Comparison of ENCODE assay signal across 8 cellular contexts in genomic region chr11:31817054-31817620, GRCh38. TPM values are rescaled to one million over a fixed set of nuclear protein-coding genes. Genes with fewer than 3 reads are reported as not detected.
DNase-seq lines count a peak whose midpoint lies in the region; ATAC-seq, FAIRE-seq and TF ChIP-seq lines count a peak whose summit lies in the region.

No MANE protein-coding gene starts in this region.

- SMC1A ChIA-PET in GM12878 (lab: Charles Lee; ENCODE audit: uncharacterized antibody, unreplicated experiment): interaction anchor here (1.5 kb wide), 1 partner anchor 141 kb away, joined by 3 read pairs; no protein-coding TSS in a partner anchor

- H3K9me3 ChIP-seq in CD8-positive, alpha-beta T cell (ENCODE audit: low read length): no peaks in the 10 kb centered on the region
- H3K9me3 ChIP-seq in HAP-1: no peaks in the 10 kb centered on the region
- no peaks in the 10 kb centered on the region; the same call in 2 of the 3 replicates for H3K9me3 ChIP-seq in GM12878 (replicated peaks; ENCODE audit: control insufficient read depth, insufficient read depth, low read length)

- TF ChIP-seq EP300 in GM12878 (IDR thresholded peaks at IDR 0.05; ENCODE audit: borderline replicate concordance in 1 of 2, control insufficient read depth in 1 of 2, low read depth in 2 of 2, low read length in 2 of 2): no peak

- H3K27ac Mint-ChIP-seq in CD8-positive, alpha-beta T cell: no peak overlapping the region
- peak overlapping the region in 1 of 10 donors; percentile 13 for H3K27ac Mint-ChIP-seq in naive thymus-derived CD8-positive, alpha-beta T cell

- H3K27me3 Mint-ChIP-seq in CD8-positive, alpha-beta T cell (ENCODE audit: low read depth): peaks cover 64% of the 10 kb centered on the region
- H3K27me3 Mint-ChIP-seq in naive thymus-derived CD8-positive, alpha-beta T cell: peaks cover 34 to 76% (median 49%) of the 10 kb centered on the region in 5 donors

- H4K20me1 ChIP-seq in GM12878 (ENCODE audit: control insufficient read depth, insufficient read depth): peaks cover 3% of the 10 kb centered on the region; the same call in 1 of the 2 replicates

- no peak for TF ChIP-seq POLR2A in GM12878 (IDR thresholded peaks at IDR 0.05; ENCODE audit: low read depth, low read length)

- no peak for DNase-seq in CD8-positive, alpha-beta T cell
- peak in 1 of 2 experiments; percentile 39 for DNase-seq in HAP-1 (ENCODE audit: low spot score in 2 of 2)
- no peak for DNase-seq in GM12878 (ENCODE audit: low read depth, low spot score)
- no peak for DNase-seq in naive thymus-derived CD8-positive, alpha-beta T cell
- no peak for DNase-seq in nucleus accumbens (lab: John Stamatoyannopoulos, UW)
- no peak for DNase-seq in pons (ENCODE audit: low spot score)

- no peak overlapping the region for H3K9ac ChIP-seq in GM12878 (ENCODE audit: control insufficient read depth, insufficient read depth, low read length)

- H3K4me2 ChIP-seq in GM12878 (ENCODE audit: control insufficient read depth, insufficient read depth): peak overlapping the region; percentile 62

- peak overlapping the region; percentile 69 for H3K4me3 Mint-ChIP-seq in CD8-positive, alpha-beta T cell
- H3K4me3 Mint-ChIP-seq in naive thymus-derived CD8-positive, alpha-beta T cell: peak overlapping the region; percentile 57 to 84 (median 76)

- no TSS peak for BruUV-seq in GM12878 (replicated peaks; lab: Mats Ljungman, UMichigan)

- H3K9me3 Mint-ChIP-seq in CD8-positive, alpha-beta T cell: no peaks in the 10 kb centered on the region
- H3K9me3 Mint-ChIP-seq in naive thymus-derived CD8-positive, alpha-beta T cell: peaks cover 0 to 10% (median 2%) of the 10 kb centered on the region in 9 donors

- 36% methylated on average over 48 of the region's 48 CpGs for WGBS in GM12878 (ENCODE audit: insufficient coverage, insufficient replicate concordance, low lambda C conversion rate, missing lambda C conversion rate)

- CTCF ChIA-PET in CD8-positive, alpha-beta T cell (lab: Charles Lee): no interaction called here
- CTCF ChIA-PET in GM12878 (lab: Yijun Ruan, JAX): no interaction called here

- POLR2A ChIA-PET in CD8-positive, alpha-beta T cell (lab: Charles Lee): no interaction called here
- POLR2A ChIA-PET in GM12878 (lab: Charles Lee): no interaction called here
- POLR2A ChIA-PET in naive thymus-derived CD8-positive, alpha-beta T cell (lab: Charles Lee): no interaction called here

- RAD21 ChIA-PET in GM12878 (lab: Charles Lee; ENCODE audit: unreplicated experiment): interaction anchor here (0.6 kb wide), 1 partner anchor 436 kb away, joined by 3 read pairs; no protein-coding TSS in a partner anchor

- peaks cover 59% of the 10 kb centered on the region for H3K4me1 ChIP-seq in CD8-positive, alpha-beta T cell (ENCODE audit: insufficient read depth, low read length)
- H3K4me1 ChIP-seq in HAP-1 (peaks cover 26% of the 10 kb centered on the region), GM12878 (ENCODE audit: control insufficient read depth, insufficient read depth, low read length) (peaks cover 6% of the 10 kb centered on the region; the same call in 1 of the 2 replicates)

- no peak for FAIRE-seq in GM12878 (lab: Jason Lieb, UNC)

- H3K79me2 ChIP-seq in GM12878 (ENCODE audit: control insufficient read depth, insufficient read depth, low read length): no peaks in the 10 kb centered on the region

- in situ Hi-C loops in HAP-1 (cut with MboI; ENCODE audit: low sequenced_read_pairs): no loop called here
- in situ Hi-C loops in GM12878 (cut with MboI): no loop called here

- ATAC-seq in CD8-positive, alpha-beta T cell: no peak
- ATAC-seq in GM12878 (peak; percentile 9; the same call in 2 of the 3 replicates), GM18858 (IDR thresholded peaks at IDR 0.05; ENCODE audit: unreplicated experiment) (no peak), GM18498 (IDR thresholded peaks at IDR 0.05; ENCODE audit: unreplicated experiment) (no peak)
- peak; percentile 23 to 39 for ATAC-seq in naive thymus-derived CD8-positive, alpha-beta T cell

- no peaks in the 10 kb centered on the region for H3K36me3 ChIP-seq in CD8-positive, alpha-beta T cell (ENCODE audit: insufficient read depth, low read length)
- H3K36me3 ChIP-seq in HAP-1 (replicated peaks): no peaks in the 10 kb centered on the region
- no peaks in the 10 kb centered on the region for H3K36me3 ChIP-seq in GM12878 (ENCODE audit: control insufficient read depth in 2 of 2, insufficient read depth in 2 of 2, low read length in 1 of 2)

- H3K27me3 ChIP-seq in CD8-positive, alpha-beta T cell (ENCODE audit: insufficient read depth, low read length): peaks cover 63% of the 10 kb centered on the region
- peaks cover 69% of the 10 kb centered on the region for H3K27me3 ChIP-seq in HAP-1 (ENCODE audit: low read depth)
- H3K27me3 ChIP-seq in GM12878 (replicated peaks in 1 of 2; ENCODE audit: control insufficient read depth in 2 of 2, insufficient read depth in 2 of 2, low read length in 1 of 2): peaks cover 25 to 62% of the 10 kb centered on the region in 2 experiments

- no peaks in the 10 kb centered on the region for H3K36me3 Mint-ChIP-seq in CD8-positive, alpha-beta T cell
- H3K36me3 Mint-ChIP-seq in naive thymus-derived CD8-positive, alpha-beta T cell: peaks cover 0 to 10% (median 6%) of the 10 kb centered on the region in 3 donors

- TF ChIP-seq CTCF in CD8-positive, alpha-beta T cell (IDR thresholded peaks at IDR 0.05): no peak
- no peak for TF ChIP-seq CTCF in GM12878 (IDR thresholded peaks at IDR 0.05 in 2 of 3, conservative IDR thresholded peaks at IDR 0.05 in 1 of 3; ENCODE audit: control insufficient read depth in 2 of 3, extremely low read depth in 1 of 3, insufficient read depth in 1 of 3, low read depth in 3 of 3, low read length in 3 of 3)

- H3K27ac ChIP-seq in CD8-positive, alpha-beta T cell (ENCODE audit: low read depth, low read length): no peak overlapping the region
- H3K27ac ChIP-seq in GM12878 (ENCODE audit: control insufficient read depth, insufficient read depth): no peak overlapping the region

- H2AFZ ChIP-seq in GM12878 (ENCODE audit: control insufficient read depth, low read depth, low read length): no peak overlapping the region

- intact Hi-C loops in CD8-positive, alpha-beta T cell (cut with DNase I, micrococcal nuclease): no loop called here
- intact Hi-C loops in GM12878 (cut with micrococcal nuclease; ENCODE audit: unreplicated experiment): no loop called here

- TF ChIP-seq RAD21 in GM12878 (IDR thresholded peaks at IDR 0.05; ENCODE audit: insufficient read depth, low read depth, low read length): no peak

- H3K4me3 ChIP-seq in CD8-positive, alpha-beta T cell (ENCODE audit: low read depth, low read length): peak overlapping the region; percentile 26
- peak overlapping the region; percentile 7 for H3K4me3 ChIP-seq in HAP-1
- H3K4me3 ChIP-seq in GM12878: 0 out of 2 replicates have a peak overlapping the region, but pooled peaks have one; percentile 24

- peaks cover 41% of the 10 kb centered on the region for H3K4me1 Mint-ChIP-seq in CD8-positive, alpha-beta T cell (ENCODE audit: low read depth)
- peaks cover 14 to 45% (median 42%) of the 10 kb centered on the region in 4 donors for H3K4me1 Mint-ChIP-seq in naive thymus-derived CD8-positive, alpha-beta T cell

TF ChIP-seq in GM12878, 131 proteins besides CTCF, POLR2A, EP300 and RAD21:
- no peak for TF ChIP-seq REST (IDR thresholded peaks at IDR 0.05; ENCODE audit: low read depth, low read length)
- peak; percentile 21 for TF ChIP-seq SUZ12 (IDR thresholded peaks at IDR 0.05; ENCODE audit: unreplicated experiment)
TF ChIP-seq in GM12878: peak in this region for 1.

RNA-seq across cellular contexts. Expression of gene PAX6, which starts 6.0 kb away (rescaled TPM):
- total RNA-seq in CD8-positive, alpha-beta T cell: not detected
- total RNA-seq in GM12878 (2013; cell fraction: nucleolus; rRNA removed): not detected in 2 replicates
- total RNA-seq in GM12878 (2014; rRNA removed) (0.05 and 0.06 TPM in 2 replicates), GM12878 (2014; rRNA removed; fragmentation: Illumina TruSeq; extraction: Trizol) (0.22 and 0.32 TPM in 2 replicates), GM12878 (2021) (0.26 and 0.53 TPM in 2 replicates)
- 0.25 TPM for polyA plus RNA-seq in GM12878 (2011; ENCODE audit: low read depth)
- polyA plus RNA-seq in GM12878 (2011; rRNA removed) (0.08 TPM in 1 of 2 replicates, not detected in the other), GM12878 (2014; fragmentation: Illumina TruSeq; extraction: Trizol) (0.15 TPM in 1 of 2 replicates, not detected in the other), GM12878 (2014; fragmentation: Nextera tagmentation; extraction: Ambion mirVana) (under 1 TPM in 1 of 2 experiments, not detected in 1; 0.10 TPM), GM12878 (2014; rRNA removed) (0.09 and 0.62 TPM in 2 replicates), GM12878 (2016; fragmentation: Nextera tagmentation; extraction: Ambion mirVana) (not detected)
- not detected in 2 replicates for polyA plus RNA-seq in GM12878 (2011; cell fraction: cytosol; rRNA removed)
- not detected in 2 replicates for polyA plus RNA-seq in GM12878 (2011; cell fraction: nucleus; rRNA removed)
- polyA plus RNA-seq in GM12878 (2012): 0.25 and 0.38 TPM in 2 replicates
- not detected in 2 replicates for polyA minus RNA-seq in GM12878 (2011; rRNA and poly(A)+ RNA removed)
- not detected in 2 replicates for polyA minus RNA-seq in GM12878 (2011; cell fraction: cytosol; rRNA and poly(A)+ RNA removed)
- polyA minus RNA-seq in GM12878 (2011; cell fraction: nucleus; rRNA and poly(A)+ RNA removed): 0.38 TPM in 1 of 2 replicates, not detected in the other
- total RNA-seq in naive thymus-derived CD8-positive, alpha-beta T cell: not detected
- polyA plus RNA-seq in naive thymus-derived CD8-positive, alpha-beta T cell: under 1 TPM in 1 of 3 donors, not detected in 2; 0.05 TPM

Comparison
In these comparisons a context has a peak if more than half of its experiments do, and no peak if none do; other contexts are left out.
1. ATAC-seq: peak in GM12878 (single experiment) and naive thymus-derived CD8-positive, alpha-beta T cell (2 of 2); none in CD8-positive, alpha-beta T cell (single experiment), GM18858 (single experiment) and GM18498 (single experiment).
2. Peak in every context shown above with its lines, with median percentiles within 50 percentile points of each other: H3K4me3 ChIP-seq.